19 cellular contexts compared by ENCODE assay signal in genomic region chr16:30027588-30028437, GRCh38. TPM values are rescaled to one million over a fixed set of nuclear protein-coding genes. Genes with fewer than 3 reads are reported as not detected.
A peak's percentile ranks its signal among the peaks of the same experiment; 100 is the strongest.
DNase-seq lines count a peak whose midpoint lies in the region; ATAC-seq and TF ChIP-seq lines count a peak whose summit lies in the region.
"Had no signal": no experiment of that assay in that cellular context is flagged by ENCODE, and none has a peak within 500 bp of the region (broad histone marks: within the 10 kb centered on the region; RNA-seq: fewer than 3 reads in every experiment).

No MANE protein-coding gene starts in this region.

- H3K79me2 ChIP-seq in parathyroid adenoma (no peaks in the 10 kb centered on the region), mammary epithelial cell (ENCODE audit: insufficient read depth, low read length) (no peaks in the 10 kb centered on the region)

- H3K9me3 ChIP-seq in WERI-Rb-1 (ENCODE audit: severe bottlenecking) (no peaks in the 10 kb centered on the region), parathyroid adenoma (ENCODE audit: control insufficient read depth, low read length) (no peaks in the 10 kb centered on the region), mammary epithelial cell (replicated peaks; ENCODE audit: insufficient read depth, low read length) (no peaks in the 10 kb centered on the region)

- no peaks in the 10 kb centered on the region for H3K36me3 Mint-ChIP-seq in activated CD4-positive, alpha-beta T cell treated with anti-CD3 and anti-CD28 coated beads, Interleukin-2, amount 10 ng/mL, durations not matched to agents 24 days and 14 days (ENCODE audit: low read depth)
- H3K36me3 Mint-ChIP-seq: CD8-positive, alpha-beta T cell had no signal

- WGBS in mammary epithelial cell (ENCODE audit: low coverage, missing lambda C conversion rate): 81% methylated on average over 6 of the region's 13 CpGs

- no peak overlapping the region for H3K27ac Mint-ChIP-seq in activated CD4-positive, alpha-beta T cell treated with anti-CD3 and anti-CD28 coated beads, Interleukin-2, amount 10 ng/mL, durations not matched to agents 24 days and 14 days
- H3K27ac Mint-ChIP-seq: CD8-positive, alpha-beta T cell; IgD-negative memory B cell had no signal

- H3K9ac ChIP-seq in parathyroid adenoma (no peak overlapping the region), mammary epithelial cell (ENCODE audit: insufficient read depth, low read length) (no peak overlapping the region)

- dilution Hi-C loops in mammary epithelial cell (cut with HindIII; ENCODE audit: low sequenced_read_pairs): no loop called here

- no peak overlapping the region for H3K4me2 ChIP-seq in parathyroid adenoma (ENCODE audit: low read length)
- no peak overlapping the region for H3K4me2 ChIP-seq in mammary epithelial cell (ENCODE audit: insufficient read depth, low read depth, low read length)

- peaks cover 49% of the 10 kb centered on the region for H3K27me3 Mint-ChIP-seq in activated CD4-positive, alpha-beta T cell treated with anti-CD3 and anti-CD28 coated beads, Interleukin-2, amount 10 ng/mL, durations not matched to agents 24 days and 14 days

- H2AFZ ChIP-seq in parathyroid adenoma (peak overlapping the region; percentile 62), mammary epithelial cell (ENCODE audit: low read depth, low read length) (no peak overlapping the region)

- TF ChIP-seq CTCF in WERI-Rb-1 (IDR thresholded peaks at IDR 0.05; ENCODE audit: low read depth, low read length) (peak; percentile 32; the same call in 1 of the 2 replicates), parathyroid adenoma (IDR thresholded peaks at IDR 0.05) (no peak), mammary epithelial cell (conservative IDR thresholded peaks at IDR 0.05 in 1 of 2, IDR thresholded peaks at IDR 0.05 in 1 of 2; ENCODE audit: extremely low read depth in 1 of 2, insufficient read depth in 1 of 2, low read depth in 1 of 2, low read length in 2 of 2) (no peak)

- peaks cover 52% of the 10 kb centered on the region for H3K36me3 ChIP-seq in WERI-Rb-1
- H3K36me3 ChIP-seq in parathyroid adenoma (ENCODE audit: control insufficient read depth, insufficient read depth, low read length): no peaks in the 10 kb centered on the region
- no peaks in the 10 kb centered on the region for H3K36me3 ChIP-seq in mammary epithelial cell (ENCODE audit: insufficient read depth, low read length)

- no TSS peak for BruUV-seq in mammary epithelial cell (replicated peaks; lab: Mats Ljungman, UMichigan)

- no peaks in the 10 kb centered on the region for H3K9me3 Mint-ChIP-seq in activated CD4-positive, alpha-beta T cell treated with anti-CD3 and anti-CD28 coated beads, Interleukin-2, amount 10 ng/mL, durations not matched to agents 24 days and 14 days
- H3K9me3 Mint-ChIP-seq: CD8-positive, alpha-beta T cell; H9; IgD-negative memory B cell had no signal

- H3K4me3 ChIP-seq in WERI-Rb-1 (ENCODE audit: low read depth, low read length) (peak overlapping the region; percentile 30), parathyroid adenoma (ENCODE audit: low read depth, low read length) (no peak overlapping the region), mammary epithelial cell (replicated peaks in 1 of 3; ENCODE audit: insufficient read depth in 1 of 3, low read depth in 2 of 3, low read length in 3 of 3) (no peak overlapping the region)
- H3K4me3 ChIP-seq: SK-N-MC had no signal

- peaks cover 15% of the 10 kb centered on the region for H3K4me1 ChIP-seq in parathyroid adenoma
- H3K4me1 ChIP-seq in mammary epithelial cell (ENCODE audit: insufficient read depth, low read length): no peaks in the 10 kb centered on the region

- no peak for ATAC-seq in HG02623 (IDR thresholded peaks at IDR 0.05; ENCODE audit: unreplicated experiment)
- ATAC-seq: CD8-positive, alpha-beta T cell had no signal

- intact Hi-C loops in activated CD4-positive, alpha-beta T cell treated with anti-CD3 and anti-CD28 coated beads, Interleukin-2, amount 10 ng/mL, durations not matched to agents 24 days and 14 days (cut with micrococcal nuclease): loop anchor here (10.0 kb wide), 1 partner anchor 163 kb away; the partner anchor contains the start of gene CDIPT
- intact Hi-C loops in mammary epithelial cell (cut with micrococcal nuclease): no loop called here

- peak; percentile 53 for DNase-seq in activated CD4-positive, alpha-beta T cell treated with anti-CD3 and anti-CD28 coated beads, Interleukin-2, amount 10 ng/mL, durations not matched to agents 24 days and 14 days
- DNase-seq in activated CD4-positive, alpha-beta T cell treated with anti-CD3 and anti-CD28 coated beads, Interleukin-2, amount 50 U/mL, for 48 hours: no peak
- DNase-seq in NCI-H2171 (lab: John Stamatoyannopoulos, UW) (peak; percentile 74), WERI-Rb-1 (peak; percentile 99), SIG-M5 treated with dmso at 0.1 percent for 504 hours (lab: John Stamatoyannopoulos, UW; ENCODE audit: unreplicated experiment) (no peak), mammary epithelial cell (no peak)
- DNase-seq: NCI-H1417; NCI-H2081; NK-92 treated with Interleukin-12 subunit alpha and Interleukin-12 subunit beta, amount 100 ng/mL, for 24 hours; T-helper 1 cell had no signal

- in situ Hi-C loops in mammary epithelial cell (cut with MboI; ENCODE audit: low sequenced_read_pairs in 2 of 2): loop anchor here in 1 of 2 donors (5.0 to 25.0 kb wide), 2 partner anchors 326 to 916 kb away; no protein-coding TSS in a partner anchor

- H3K4me1 Mint-ChIP-seq in activated CD4-positive, alpha-beta T cell treated with anti-CD3 and anti-CD28 coated beads, Interleukin-2, amount 10 ng/mL, durations not matched to agents 24 days and 14 days: peaks cover 6% of the 10 kb centered on the region

- CTCF ChIA-PET in mammary epithelial cell (lab: Charles Lee; ENCODE audit: low non-redundant PET): no interaction called here

- H3K4me3 Mint-ChIP-seq in activated CD4-positive, alpha-beta T cell treated with anti-CD3 and anti-CD28 coated beads, Interleukin-2, amount 10 ng/mL, durations not matched to agents 24 days and 14 days: no peak overlapping the region
- H3K4me3 Mint-ChIP-seq: CD8-positive, alpha-beta T cell; IgD-negative memory B cell had no signal

- no peaks in the 10 kb centered on the region for H3K27me3 ChIP-seq in WERI-Rb-1 (ENCODE audit: insufficient read depth, low read depth, severe bottlenecking)
- no peaks in the 10 kb centered on the region for H3K27me3 ChIP-seq in parathyroid adenoma (ENCODE audit: control insufficient read depth, insufficient read depth, low read length)
- peaks cover 4% of the 10 kb centered on the region for H3K27me3 ChIP-seq in mammary epithelial cell (ENCODE audit: insufficient read depth, low read length)

- H4K20me1 ChIP-seq in mammary epithelial cell (ENCODE audit: insufficient read depth, low read length): no peaks in the 10 kb centered on the region

- H3K27ac ChIP-seq in WERI-Rb-1 (peak overlapping the region; percentile 93), parathyroid adenoma (peak overlapping the region; percentile 30), mammary epithelial cell (ENCODE audit: insufficient read depth, low read depth, low read length) (no peak overlapping the region)
- H3K27ac ChIP-seq: RWPE1, SK-N-MC had no signal

RNA-seq across cellular contexts. Expression of gene TLCD3B, which starts 3.3 kb away (rescaled TPM):
- total RNA-seq in activated CD4-positive, alpha-beta T cell treated with anti-CD3 and anti-CD28 coated beads, Interleukin-2, amount 10 ng/mL, durations not matched to agents 24 days and 14 days: 1.5 and 1.8 TPM in 2 replicates
- not detected for total RNA-seq in mammary epithelial cell
- polyA plus RNA-seq in mammary epithelial cell: 0.15 TPM
- not detected for polyA minus RNA-seq in mammary epithelial cell
- polyA plus RNA-seq: IgD-negative memory B cell had no signal

RNA-seq across cellular contexts. Expression of gene C16orf92, which starts 4.8 kb away (rescaled TPM):
- total RNA-seq in activated CD4-positive, alpha-beta T cell treated with anti-CD3 and anti-CD28 coated beads, Interleukin-2, amount 10 ng/mL, durations not matched to agents 24 days and 14 days: not detected in 2 replicates
- not detected for total RNA-seq in mammary epithelial cell
- not detected for polyA plus RNA-seq in mammary epithelial cell
- not detected for polyA minus RNA-seq in mammary epithelial cell
- total RNA-seq: CD8-positive, alpha-beta T cell; H9; NCI-H460 had no signal
- polyA plus RNA-seq: BJ, IgD-negative memory B cell had no signal

RNA-seq across cellular contexts. Expression of gene DOC2A, which starts 17.0 kb away (rescaled TPM):
- 2.7 and 3.2 TPM in 2 replicates for total RNA-seq in activated CD4-positive, alpha-beta T cell treated with anti-CD3 and anti-CD28 coated beads, Interleukin-2, amount 10 ng/mL, durations not matched to agents 24 days and 14 days
- total RNA-seq in mammary epithelial cell: under 1 TPM in 1 of 2 donors, not detected in 1; 0.89 TPM
- polyA plus RNA-seq in mammary epithelial cell: 0.31 TPM
- polyA minus RNA-seq in mammary epithelial cell: not detected
- total RNA-seq: CD8-positive, alpha-beta T cell had no signal
- polyA plus RNA-seq: IgD-negative memory B cell had no signal

RNA-seq across cellular contexts. Expression of gene INO80E, which starts 31.8 kb away (rescaled TPM):
- total RNA-seq in activated CD4-positive, alpha-beta T cell treated with anti-CD3 and anti-CD28 coated beads, Interleukin-2, amount 10 ng/mL, durations not matched to agents 24 days and 14 days: 129 and 133 TPM in 2 replicates
- 10 to 100 TPM; 27.7 to 62.2 TPM for total RNA-seq in mammary epithelial cell
- 31.1 TPM for polyA plus RNA-seq in mammary epithelial cell
- polyA minus RNA-seq in mammary epithelial cell: 94.8 TPM

RNA-seq across cellular contexts. Expression of gene HIRIP3, which starts 32.4 kb away (rescaled TPM):
- total RNA-seq in activated CD4-positive, alpha-beta T cell treated with anti-CD3 and anti-CD28 coated beads, Interleukin-2, amount 10 ng/mL, durations not matched to agents 24 days and 14 days: 45.9 and 47.7 TPM in 2 replicates
- 10 to 100 TPM in 1 of 2 donors, 1 to 10 TPM in 1; 4.2 to 17.2 TPM for total RNA-seq in mammary epithelial cell
- 9.4 TPM for polyA plus RNA-seq in mammary epithelial cell
- 11.6 TPM for polyA minus RNA-seq in mammary epithelial cell

Comparison
In these comparisons a context has a peak if more than half of its experiments do, and no peak if none do; other contexts are left out.
1. DNase-seq: peak in activated CD4-positive, alpha-beta T cell treated with anti-CD3 and anti-CD28 coated beads, Interleukin-2, amount 10 ng/mL, durations not matched to agents 24 days and 14 days (single experiment), NCI-H2171 (single experiment) and WERI-Rb-1 (single experiment); none in activated CD4-positive, alpha-beta T cell treated with anti-CD3 and anti-CD28 coated beads, Interleukin-2, amount 50 U/mL, for 48 hours (0 of 2), SIG-M5 treated with dmso at 0.1 percent for 504 hours (single experiment) and mammary epithelial cell (single experiment).